In genomic region chr2:120734930-120735611, GRCh38 we compare ENCODE assay signal across 10 cellular contexts. TPM values are rescaled to one million over a fixed set of nuclear protein-coding genes. Genes with fewer than 3 reads are reported as not detected.
DNase-seq lines count a peak whose midpoint lies in the region; ATAC-seq and TF ChIP-seq lines count a peak whose summit lies in the region.
"Had no signal": no experiment of that assay in that cellular context is flagged by ENCODE, and none has a peak within 500 bp of the region (broad histone marks: within the 10 kb centered on the region; RNA-seq: fewer than 3 reads in every experiment).

No MANE protein-coding gene starts in this region.

- peak overlapping the region; percentile 90; the same call in 1 of the 2 replicates for H2AFZ ChIP-seq in SK-N-SH (ENCODE audit: low read depth)

- no peaks in the 10 kb centered on the region for H3K9me2 ChIP-seq in SK-N-SH

- H3K27me3 ChIP-seq in SK-N-SH (ENCODE audit: insufficient read depth) (no peaks in the 10 kb centered on the region), tibial artery (no peaks in the 10 kb centered on the region)

- CTCF ChIA-PET in SK-N-SH (lab: Yijun Ruan, JAX): interaction anchor here (0.6 to 4.3 kb wide), 29 partner anchors 8 to 345 kb away, joined by 3 to 25 read pairs (median 4); no protein-coding TSS in a partner anchor

- H3K9ac ChIP-seq in SK-N-SH: peak overlapping the region; percentile 92; the same call in 1 of the 2 replicates

- peaks cover 7% of the 10 kb centered on the region for H3F3A ChIP-seq in SK-N-SH (replicated peaks; ENCODE audit: insufficient read depth)

- H3K27ac ChIP-seq in SK-N-SH (ENCODE audit: low read depth in 2 of 2, low read length in 1 of 2) (peak overlapping the region in 1 of 2 experiments; percentile 74; a peak in 1 of 4 replicates), tibial artery (peak overlapping the region; percentile 79 to 91)

- H3K4me2 ChIP-seq in SK-N-SH: peak overlapping the region; percentile 95

- no peak for TF ChIP-seq EP300 in SK-N-SH (IDR thresholded peaks at IDR 0.05; ENCODE audit: borderline replicate concordance in 1 of 2, low read depth in 1 of 2, low read length in 1 of 2)

- intact Hi-C loops in tibial artery (cut with DNase I; ENCODE audit: low total_unique reads): loop anchor here (5.0 to 10.0 kb wide), 4 partner anchors 38 to 180 kb away; no protein-coding TSS in a partner anchor

- H3K79me2 ChIP-seq in SK-N-SH (ENCODE audit: insufficient read depth): peaks cover 43% of the 10 kb centered on the region

- WGBS in SK-N-SH (ENCODE audit: low lambda C conversion rate): 13% methylated on average over 7 of the region's 36 CpGs

- DNase-seq in SK-N-SH (peak; percentile 66), choroid plexus epithelial cell (ENCODE audit: low read depth) (peak; percentile 32), mesenteric fat pad (ENCODE audit: low spot score) (peak; percentile 84), tibial artery (peak in 1 of 2 donors; percentile 66), NCI-H774 (lab: John Stamatoyannopoulos, UW) (no peak), 8988T (no peak), COR-L47 (lab: John Stamatoyannopoulos, UW) (no peak)
- DNase-seq: cerebellar nuclear complex had no signal

- H3K9me3 ChIP-seq in SK-N-SH: no peaks in the 10 kb centered on the region
- no peaks in the 10 kb centered on the region for H3K9me3 ChIP-seq in tibial artery

- H3K4me3 ChIP-seq in SK-N-SH (ENCODE audit: low read depth in 2 of 2, low read length in 1 of 2): peak overlapping the region; percentile 80 to 88
- H3K4me3 ChIP-seq in choroid plexus epithelial cell (ENCODE audit: low read depth, low read length): peak overlapping the region; percentile 69
- H3K4me3 ChIP-seq in tibial artery: peak overlapping the region; percentile 62 to 67

- H3K4me1 ChIP-seq in SK-N-SH (ENCODE audit: control insufficient read depth in 1 of 2, insufficient read depth in 2 of 2, low read depth in 1 of 2, low read length in 1 of 2) (peaks cover 12 to 21% of the 10 kb centered on the region in 2 experiments; a peak in 3 of 4 replicates), tibial artery (peaks cover 0 to 40% (median 27%) of the 10 kb centered on the region in 4 donors)

- no peak for ATAC-seq in SK-N-SH treated with all-trans-retinoic acid at 6 μM for 48 hours

- TF ChIP-seq CTCF in SK-N-SH (IDR thresholded peaks at IDR 0.05): no peak
- TF ChIP-seq CTCF in choroid plexus epithelial cell (conservative IDR thresholded peaks at IDR 0.05; ENCODE audit: low read depth, low read length): no peak
- TF ChIP-seq CTCF in tibial artery (IDR thresholded peaks at IDR 0.05): no peak

- H3K36me3 ChIP-seq in SK-N-SH (replicated peaks in 1 of 2; ENCODE audit: control insufficient read depth in 1 of 2, insufficient read depth in 2 of 2, low read length in 1 of 2) (no peaks in the 10 kb centered on the region), tibial artery (no peaks in the 10 kb centered on the region)

- H4K20me1 ChIP-seq in SK-N-SH (ENCODE audit: insufficient read depth): peaks cover 11% of the 10 kb centered on the region; the same call in 1 of the 2 replicates

- TF ChIP-seq RAD21 in SK-N-SH (IDR thresholded peaks at IDR 0.05; ENCODE audit: low read length): no peak

- POLR2A ChIA-PET in SK-N-SH (lab: Yijun Ruan, JAX): no interaction called here

TF ChIP-seq in SK-N-SH, 30 proteins besides CTCF, POLR2A, EP300 and RAD21:
- TF ChIP-seq USF1 (IDR thresholded peaks at IDR 0.05; ENCODE audit: borderline replicate concordance, low read depth): no peak
- no peak for TF ChIP-seq FOXM1 (IDR thresholded peaks at IDR 0.05; ENCODE audit: low read depth)
- TF ChIP-seq MEF2A (IDR thresholded peaks at IDR 0.05; ENCODE audit: borderline replicate concordance, low read depth): no peak
- TF ChIP-seq USF2 (IDR thresholded peaks at IDR 0.05; ENCODE audit: borderline replicate concordance, low read depth, low read length): no peak
- no peak for TF ChIP-seq IRF3 (IDR thresholded peaks at IDR 0.05; ENCODE audit: low read depth, low read length)
- no peak for TF ChIP-seq ELF1 (IDR thresholded peaks at IDR 0.05)
- no peak for TF ChIP-seq PBX3 (IDR thresholded peaks at IDR 0.05)

TF ChIP-seq in SK-N-SH treated with all-trans-retinoic acid at 6 μM for 48 hours, 23 proteins besides CTCF, POLR2A, EP300 and RAD21:
- TF ChIP-seq TCF4 (CRISPR knock-in tag; IDR thresholded peaks at IDR 0.05; ENCODE audit: borderline replicate concordance) (no peak), ISL1 (CRISPR knock-in tag; IDR thresholded peaks at IDR 0.05) (no peak), ZNF70 (CRISPR knock-in tag; IDR thresholded peaks at IDR 0.05) (no peak), ZC3H10 (CRISPR knock-in tag; IDR thresholded peaks at IDR 0.05) (no peak), POU6F1 (CRISPR knock-in tag; IDR thresholded peaks at IDR 0.05; ENCODE audit: borderline replicate concordance, low read depth) (no peak), OSR1 (CRISPR knock-in tag; IDR thresholded peaks at IDR 0.05) (no peak), CREB5 (CRISPR knock-in tag; IDR thresholded peaks at IDR 0.05; ENCODE audit: low read depth) (no peak), ZFP30 (CRISPR knock-in tag; IDR thresholded peaks at IDR 0.05) (no peak), CSDC2 (CRISPR knock-in tag; IDR thresholded peaks at IDR 0.05) (no peak), GLIS3 (CRISPR knock-in tag; IDR thresholded peaks at IDR 0.05) (no peak), PATZ1 (CRISPR knock-in tag; IDR thresholded peaks at IDR 0.05; ENCODE audit: borderline replicate concordance) (no peak), PPARA (CRISPR knock-in tag; IDR thresholded peaks at IDR 0.05; ENCODE audit: borderline replicate concordance) (no peak), CSRNP3 (CRISPR knock-in tag; IDR thresholded peaks at IDR 0.05) (no peak), SNAI2 (CRISPR knock-in tag; IDR thresholded peaks at IDR 0.05) (no peak), ZNF565 (CRISPR knock-in tag; conservative IDR thresholded peaks at IDR 0.05; ENCODE audit: low read depth) (no peak), TOX (CRISPR knock-in tag; IDR thresholded peaks at IDR 0.05; ENCODE audit: borderline replicate concordance) (no peak), ESRRG (CRISPR knock-in tag; IDR thresholded peaks at IDR 0.05) (no peak), ZFP3 (CRISPR knock-in tag; IDR thresholded peaks at IDR 0.05) (no peak)

RNA-seq across cellular contexts. Expression of gene GLI2, which starts 0.6 kb away (rescaled TPM):
- 2.0 and 3.4 TPM in 2 replicates for polyA plus RNA-seq in SK-N-SH (2012; rRNA removed)
- 1.4 and 2.5 TPM in 2 replicates for polyA plus RNA-seq in SK-N-SH (2012; cell fraction: cytosol; rRNA removed)
- 11.3 and 12.5 TPM in 2 replicates for polyA plus RNA-seq in SK-N-SH (2012; cell fraction: nucleus; rRNA removed)
- 4.1 TPM for total RNA-seq in mesenteric fat pad
- total RNA-seq: activated CD4-positive, alpha-beta T cell treated with anti-CD3 and anti-CD28 coated beads for 36 hours had no signal

Comparison
In these comparisons a context has a peak if more than half of its experiments do, and no peak if none do; other contexts are left out.
1. DNase-seq: peak in SK-N-SH (single experiment), choroid plexus epithelial cell (single experiment) and mesenteric fat pad (single experiment); none in NCI-H774 (single experiment), 8988T (single experiment) and COR-L47 (single experiment).
2. Peak in every context shown above with its lines, with median percentiles within 50 percentile points of each other: H3K4me3 ChIP-seq.